Comparison of ENCODE assay signal across 2 cellular contexts in the genomic region with DNA sequence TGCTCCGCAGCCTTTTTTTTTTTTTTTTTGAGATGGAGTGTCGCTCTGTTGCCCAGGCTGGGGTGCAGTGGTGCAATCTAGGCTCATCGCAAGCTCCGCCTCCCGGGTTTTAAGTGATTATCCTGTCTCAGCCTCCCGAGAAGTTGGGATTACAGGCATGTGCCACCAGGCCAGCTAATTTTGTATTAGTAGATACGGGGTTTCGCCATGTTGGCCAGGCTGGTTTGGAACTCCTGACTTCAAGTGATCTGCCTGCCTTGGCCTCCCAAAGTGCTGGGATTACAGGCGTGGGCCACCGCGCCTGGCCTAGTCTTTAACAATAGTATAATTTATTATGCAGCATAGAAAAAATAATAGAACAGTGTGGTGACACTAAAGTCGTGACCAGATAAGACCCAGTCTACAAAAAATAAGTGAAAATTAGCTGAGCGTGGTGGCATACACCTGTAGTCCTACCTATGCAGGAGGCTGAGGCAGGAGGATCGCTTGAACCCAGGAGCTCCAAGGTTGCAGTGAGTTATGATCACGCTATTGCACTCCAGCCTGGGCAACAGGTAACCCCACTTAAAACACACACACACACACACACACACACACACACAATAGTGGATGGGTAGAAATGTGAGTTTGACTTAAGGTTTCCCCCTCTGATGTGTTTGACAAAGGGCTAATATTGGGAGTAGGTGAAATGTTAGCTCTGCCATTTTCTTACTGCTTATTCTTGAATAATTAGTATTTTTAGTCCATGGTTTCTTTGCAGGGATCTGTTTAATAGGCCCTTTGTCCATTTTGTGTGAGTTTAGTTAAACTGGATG.
TF ChIP-seq lines count a peak whose summit lies in the region.

No MANE protein-coding gene starts in this region.

TF ChIP-seq in SK-N-SH treated with all-trans-retinoic acid at 6 μM for 48 hours, 23 proteins besides CTCF, POLR2A, EP300 and RAD21 (continued from another document):
- TF ChIP-seq, protein P1, sequence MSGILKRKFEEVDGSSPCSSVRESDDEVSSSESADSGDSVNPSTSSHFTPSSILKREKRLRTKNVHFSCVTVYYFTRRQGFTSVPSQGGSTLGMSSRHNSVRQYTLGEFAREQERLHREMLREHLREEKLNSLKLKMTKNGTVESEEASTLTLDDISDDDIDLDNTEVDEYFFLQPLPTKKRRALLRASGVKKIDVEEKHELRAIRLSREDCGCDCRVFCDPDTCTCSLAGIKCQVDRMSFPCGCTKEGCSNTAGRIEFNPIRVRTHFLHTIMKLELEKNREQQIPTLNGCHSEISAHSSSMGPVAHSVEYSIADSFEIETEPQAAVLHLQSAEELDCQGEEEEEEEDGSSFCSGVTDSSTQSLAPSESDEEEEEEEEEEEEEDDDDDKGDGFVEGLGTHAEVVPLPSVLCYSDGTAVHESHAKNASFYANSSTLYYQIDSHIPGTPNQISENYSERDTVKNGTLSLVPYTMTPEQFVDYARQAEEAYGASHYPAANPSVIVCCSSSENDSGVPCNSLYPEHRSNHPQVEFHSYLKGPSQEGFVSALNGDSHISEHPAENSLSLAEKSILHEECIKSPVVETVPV (CRISPR knock-in tag; IDR thresholded peaks at IDR 0.05), result no peak
TF ChIP-seq in SK-N-SH treated with all-trans-retinoic acid at 6 μM for 48 hours: peak in this region for 1.

TF ChIP-seq in SK-N-SH, 30 proteins besides CTCF, POLR2A, EP300 and RAD21 (continued from another document):
- TF ChIP-seq, protein P2, sequence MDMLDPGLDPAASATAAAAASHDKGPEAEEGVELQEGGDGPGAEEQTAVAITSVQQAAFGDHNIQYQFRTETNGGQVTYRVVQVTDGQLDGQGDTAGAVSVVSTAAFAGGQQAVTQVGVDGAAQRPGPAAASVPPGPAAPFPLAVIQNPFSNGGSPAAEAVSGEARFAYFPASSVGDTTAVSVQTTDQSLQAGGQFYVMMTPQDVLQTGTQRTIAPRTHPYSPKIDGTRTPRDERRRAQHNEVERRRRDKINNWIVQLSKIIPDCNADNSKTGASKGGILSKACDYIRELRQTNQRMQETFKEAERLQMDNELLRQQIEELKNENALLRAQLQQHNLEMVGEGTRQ (IDR thresholded peaks at IDR 0.05; ENCODE audit: borderline replicate concordance, low read depth, low read length), result no peak
- TF ChIP-seq ELF1 (IDR thresholded peaks at IDR 0.05) (no peak), RCOR1 (IDR thresholded peaks at IDR 0.05; ENCODE audit: low read length) (no peak), NFIC (IDR thresholded peaks at IDR 0.05; ENCODE audit: borderline replicate concordance) (no peak)
- TF ChIP-seq, protein P3, sequence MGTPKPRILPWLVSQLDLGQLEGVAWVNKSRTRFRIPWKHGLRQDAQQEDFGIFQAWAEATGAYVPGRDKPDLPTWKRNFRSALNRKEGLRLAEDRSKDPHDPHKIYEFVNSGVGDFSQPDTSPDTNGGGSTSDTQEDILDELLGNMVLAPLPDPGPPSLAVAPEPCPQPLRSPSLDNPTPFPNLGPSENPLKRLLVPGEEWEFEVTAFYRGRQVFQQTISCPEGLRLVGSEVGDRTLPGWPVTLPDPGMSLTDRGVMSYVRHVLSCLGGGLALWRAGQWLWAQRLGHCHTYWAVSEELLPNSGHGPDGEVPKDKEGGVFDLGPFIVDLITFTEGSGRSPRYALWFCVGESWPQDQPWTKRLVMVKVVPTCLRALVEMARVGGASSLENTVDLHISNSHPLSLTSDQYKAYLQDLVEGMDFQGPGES (IDR thresholded peaks at IDR 0.05; ENCODE audit: low read depth, low read length), result no peak
